1 cellular context compared by ENCODE assay signal in the genomic region with DNA sequence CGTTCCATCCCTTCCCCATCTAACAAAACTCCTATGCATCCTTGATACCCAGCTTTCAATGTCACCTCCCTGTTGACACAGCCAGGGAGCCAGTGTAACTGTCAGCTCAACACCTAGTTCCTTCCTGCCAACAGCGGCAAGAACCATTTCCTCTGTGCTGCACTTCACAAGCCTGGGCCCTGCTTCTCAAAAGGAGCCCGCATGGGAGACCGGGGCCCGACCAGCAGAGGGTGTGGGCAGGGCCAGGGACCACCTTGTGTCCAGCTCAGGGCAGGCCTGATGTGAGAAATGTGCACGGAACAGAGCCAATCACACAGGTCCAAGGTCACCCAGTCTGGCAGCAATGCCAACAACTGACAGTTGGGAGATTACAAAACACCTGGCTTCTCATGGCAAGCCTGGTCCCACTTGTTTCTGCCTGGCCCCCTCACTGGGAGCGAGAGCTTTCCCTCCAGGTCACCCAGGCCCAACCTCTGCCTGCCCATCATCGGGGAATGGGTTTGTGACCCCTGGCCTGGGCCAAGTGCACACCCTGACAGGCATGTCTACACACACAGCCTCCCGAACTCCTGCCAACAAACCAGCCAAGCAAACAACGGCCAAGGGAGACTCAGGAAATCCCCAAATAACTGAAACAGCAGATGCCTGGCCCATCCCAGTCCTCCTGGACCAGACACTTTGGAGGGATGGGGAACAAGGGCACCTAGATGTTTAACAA.
TF ChIP-seq lines count a peak whose summit lies in the region.

No MANE protein-coding gene starts in this region.

TF ChIP-seq in WTC11, 78 proteins besides CTCF, POLR2A, EP300 and RAD21 (continued from another document):
- TF ChIP-seq, protein P1, sequence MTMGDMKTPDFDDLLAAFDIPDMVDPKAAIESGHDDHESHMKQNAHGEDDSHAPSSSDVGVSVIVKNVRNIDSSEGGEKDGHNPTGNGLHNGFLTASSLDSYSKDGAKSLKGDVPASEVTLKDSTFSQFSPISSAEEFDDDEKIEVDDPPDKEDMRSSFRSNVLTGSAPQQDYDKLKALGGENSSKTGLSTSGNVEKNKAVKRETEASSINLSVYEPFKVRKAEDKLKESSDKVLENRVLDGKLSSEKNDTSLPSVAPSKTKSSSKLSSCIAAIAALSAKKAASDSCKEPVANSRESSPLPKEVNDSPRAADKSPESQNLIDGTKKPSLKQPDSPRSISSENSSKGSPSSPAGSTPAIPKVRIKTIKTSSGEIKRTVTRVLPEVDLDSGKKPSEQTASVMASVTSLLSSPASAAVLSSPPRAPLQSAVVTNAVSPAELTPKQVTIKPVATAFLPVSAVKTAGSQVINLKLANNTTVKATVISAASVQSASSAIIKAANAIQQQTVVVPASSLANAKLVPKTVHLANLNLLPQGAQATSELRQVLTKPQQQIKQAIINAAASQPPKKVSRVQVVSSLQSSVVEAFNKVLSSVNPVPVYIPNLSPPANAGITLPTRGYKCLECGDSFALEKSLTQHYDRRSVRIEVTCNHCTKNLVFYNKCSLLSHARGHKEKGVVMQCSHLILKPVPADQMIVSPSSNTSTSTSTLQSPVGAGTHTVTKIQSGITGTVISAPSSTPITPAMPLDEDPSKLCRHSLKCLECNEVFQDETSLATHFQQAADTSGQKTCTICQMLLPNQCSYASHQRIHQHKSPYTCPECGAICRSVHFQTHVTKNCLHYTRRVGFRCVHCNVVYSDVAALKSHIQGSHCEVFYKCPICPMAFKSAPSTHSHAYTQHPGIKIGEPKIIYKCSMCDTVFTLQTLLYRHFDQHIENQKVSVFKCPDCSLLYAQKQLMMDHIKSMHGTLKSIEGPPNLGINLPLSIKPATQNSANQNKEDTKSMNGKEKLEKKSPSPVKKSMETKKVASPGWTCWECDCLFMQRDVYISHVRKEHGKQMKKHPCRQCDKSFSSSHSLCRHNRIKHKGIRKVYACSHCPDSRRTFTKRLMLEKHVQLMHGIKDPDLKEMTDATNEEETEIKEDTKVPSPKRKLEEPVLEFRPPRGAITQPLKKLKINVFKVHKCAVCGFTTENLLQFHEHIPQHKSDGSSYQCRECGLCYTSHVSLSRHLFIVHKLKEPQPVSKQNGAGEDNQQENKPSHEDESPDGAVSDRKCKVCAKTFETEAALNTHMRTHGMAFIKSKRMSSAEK (CRISPR knock-in tag; IDR thresholded peaks at IDR 0.05; ENCODE audit: borderline replicate concordance), result no peak
- TF ChIP-seq, protein P2, sequence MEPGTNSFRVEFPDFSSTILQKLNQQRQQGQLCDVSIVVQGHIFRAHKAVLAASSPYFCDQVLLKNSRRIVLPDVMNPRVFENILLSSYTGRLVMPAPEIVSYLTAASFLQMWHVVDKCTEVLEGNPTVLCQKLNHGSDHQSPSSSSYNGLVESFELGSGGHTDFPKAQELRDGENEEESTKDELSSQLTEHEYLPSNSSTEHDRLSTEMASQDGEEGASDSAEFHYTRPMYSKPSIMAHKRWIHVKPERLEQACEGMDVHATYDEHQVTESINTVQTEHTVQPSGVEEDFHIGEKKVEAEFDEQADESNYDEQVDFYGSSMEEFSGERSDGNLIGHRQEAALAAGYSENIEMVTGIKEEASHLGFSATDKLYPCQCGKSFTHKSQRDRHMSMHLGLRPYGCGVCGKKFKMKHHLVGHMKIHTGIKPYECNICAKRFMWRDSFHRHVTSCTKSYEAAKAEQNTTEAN (CRISPR knock-in tag; IDR thresholded peaks at IDR 0.05), result no peak
- TF ChIP-seq ZNF317 (CRISPR knock-in tag; IDR thresholded peaks at IDR 0.05; ENCODE audit: borderline replicate concordance, low read depth) (no peak), OVOL2 (CRISPR knock-in tag; IDR thresholded peaks at IDR 0.05; ENCODE audit: borderline replicate concordance) (no peak), NR1H2 (CRISPR knock-in tag; IDR thresholded peaks at IDR 0.05) (no peak), TEAD4 (CRISPR knock-in tag; IDR thresholded peaks at IDR 0.05) (no peak)
- TF ChIP-seq, protein P3, sequence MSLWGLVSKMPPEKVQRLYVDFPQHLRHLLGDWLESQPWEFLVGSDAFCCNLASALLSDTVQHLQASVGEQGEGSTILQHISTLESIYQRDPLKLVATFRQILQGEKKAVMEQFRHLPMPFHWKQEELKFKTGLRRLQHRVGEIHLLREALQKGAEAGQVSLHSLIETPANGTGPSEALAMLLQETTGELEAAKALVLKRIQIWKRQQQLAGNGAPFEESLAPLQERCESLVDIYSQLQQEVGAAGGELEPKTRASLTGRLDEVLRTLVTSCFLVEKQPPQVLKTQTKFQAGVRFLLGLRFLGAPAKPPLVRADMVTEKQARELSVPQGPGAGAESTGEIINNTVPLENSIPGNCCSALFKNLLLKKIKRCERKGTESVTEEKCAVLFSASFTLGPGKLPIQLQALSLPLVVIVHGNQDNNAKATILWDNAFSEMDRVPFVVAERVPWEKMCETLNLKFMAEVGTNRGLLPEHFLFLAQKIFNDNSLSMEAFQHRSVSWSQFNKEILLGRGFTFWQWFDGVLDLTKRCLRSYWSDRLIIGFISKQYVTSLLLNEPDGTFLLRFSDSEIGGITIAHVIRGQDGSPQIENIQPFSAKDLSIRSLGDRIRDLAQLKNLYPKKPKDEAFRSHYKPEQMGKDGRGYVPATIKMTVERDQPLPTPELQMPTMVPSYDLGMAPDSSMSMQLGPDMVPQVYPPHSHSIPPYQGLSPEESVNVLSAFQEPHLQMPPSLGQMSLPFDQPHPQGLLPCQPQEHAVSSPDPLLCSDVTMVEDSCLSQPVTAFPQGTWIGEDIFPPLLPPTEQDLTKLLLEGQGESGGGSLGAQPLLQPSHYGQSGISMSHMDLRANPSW (CRISPR knock-in tag; conservative IDR thresholded peaks at IDR 0.05; ENCODE audit: low read depth), result no peak
- TF ChIP-seq, protein P4, sequence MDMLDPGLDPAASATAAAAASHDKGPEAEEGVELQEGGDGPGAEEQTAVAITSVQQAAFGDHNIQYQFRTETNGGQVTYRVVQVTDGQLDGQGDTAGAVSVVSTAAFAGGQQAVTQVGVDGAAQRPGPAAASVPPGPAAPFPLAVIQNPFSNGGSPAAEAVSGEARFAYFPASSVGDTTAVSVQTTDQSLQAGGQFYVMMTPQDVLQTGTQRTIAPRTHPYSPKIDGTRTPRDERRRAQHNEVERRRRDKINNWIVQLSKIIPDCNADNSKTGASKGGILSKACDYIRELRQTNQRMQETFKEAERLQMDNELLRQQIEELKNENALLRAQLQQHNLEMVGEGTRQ (CRISPR knock-in tag; IDR thresholded peaks at IDR 0.05), result no peak
- TF ChIP-seq, protein P5, sequence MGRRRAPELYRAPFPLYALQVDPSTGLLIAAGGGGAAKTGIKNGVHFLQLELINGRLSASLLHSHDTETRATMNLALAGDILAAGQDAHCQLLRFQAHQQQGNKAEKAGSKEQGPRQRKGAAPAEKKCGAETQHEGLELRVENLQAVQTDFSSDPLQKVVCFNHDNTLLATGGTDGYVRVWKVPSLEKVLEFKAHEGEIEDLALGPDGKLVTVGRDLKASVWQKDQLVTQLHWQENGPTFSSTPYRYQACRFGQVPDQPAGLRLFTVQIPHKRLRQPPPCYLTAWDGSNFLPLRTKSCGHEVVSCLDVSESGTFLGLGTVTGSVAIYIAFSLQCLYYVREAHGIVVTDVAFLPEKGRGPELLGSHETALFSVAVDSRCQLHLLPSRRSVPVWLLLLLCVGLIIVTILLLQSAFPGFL (CRISPR knock-in tag; IDR thresholded peaks at IDR 0.05; ENCODE audit: borderline replicate concordance), result no peak
- TF ChIP-seq, protein P6, sequence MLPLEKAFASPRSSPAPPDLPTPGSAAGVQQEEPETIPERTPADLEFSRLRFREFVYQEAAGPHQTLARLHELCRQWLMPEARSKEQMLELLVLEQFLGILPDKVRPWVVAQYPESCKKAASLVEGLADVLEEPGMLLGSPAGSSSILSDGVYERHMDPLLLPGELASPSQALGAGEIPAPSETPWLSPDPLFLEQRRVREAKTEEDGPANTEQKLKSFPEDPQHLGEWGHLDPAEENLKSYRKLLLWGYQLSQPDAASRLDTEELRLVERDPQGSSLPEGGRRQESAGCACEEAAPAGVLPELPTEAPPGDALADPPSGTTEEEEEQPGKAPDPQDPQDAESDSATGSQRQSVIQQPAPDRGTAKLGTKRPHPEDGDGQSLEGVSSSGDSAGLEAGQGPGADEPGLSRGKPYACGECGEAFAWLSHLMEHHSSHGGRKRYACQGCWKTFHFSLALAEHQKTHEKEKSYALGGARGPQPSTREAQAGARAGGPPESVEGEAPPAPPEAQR (CRISPR knock-in tag; IDR thresholded peaks at IDR 0.05), result no peak
- TF ChIP-seq, protein P7, sequence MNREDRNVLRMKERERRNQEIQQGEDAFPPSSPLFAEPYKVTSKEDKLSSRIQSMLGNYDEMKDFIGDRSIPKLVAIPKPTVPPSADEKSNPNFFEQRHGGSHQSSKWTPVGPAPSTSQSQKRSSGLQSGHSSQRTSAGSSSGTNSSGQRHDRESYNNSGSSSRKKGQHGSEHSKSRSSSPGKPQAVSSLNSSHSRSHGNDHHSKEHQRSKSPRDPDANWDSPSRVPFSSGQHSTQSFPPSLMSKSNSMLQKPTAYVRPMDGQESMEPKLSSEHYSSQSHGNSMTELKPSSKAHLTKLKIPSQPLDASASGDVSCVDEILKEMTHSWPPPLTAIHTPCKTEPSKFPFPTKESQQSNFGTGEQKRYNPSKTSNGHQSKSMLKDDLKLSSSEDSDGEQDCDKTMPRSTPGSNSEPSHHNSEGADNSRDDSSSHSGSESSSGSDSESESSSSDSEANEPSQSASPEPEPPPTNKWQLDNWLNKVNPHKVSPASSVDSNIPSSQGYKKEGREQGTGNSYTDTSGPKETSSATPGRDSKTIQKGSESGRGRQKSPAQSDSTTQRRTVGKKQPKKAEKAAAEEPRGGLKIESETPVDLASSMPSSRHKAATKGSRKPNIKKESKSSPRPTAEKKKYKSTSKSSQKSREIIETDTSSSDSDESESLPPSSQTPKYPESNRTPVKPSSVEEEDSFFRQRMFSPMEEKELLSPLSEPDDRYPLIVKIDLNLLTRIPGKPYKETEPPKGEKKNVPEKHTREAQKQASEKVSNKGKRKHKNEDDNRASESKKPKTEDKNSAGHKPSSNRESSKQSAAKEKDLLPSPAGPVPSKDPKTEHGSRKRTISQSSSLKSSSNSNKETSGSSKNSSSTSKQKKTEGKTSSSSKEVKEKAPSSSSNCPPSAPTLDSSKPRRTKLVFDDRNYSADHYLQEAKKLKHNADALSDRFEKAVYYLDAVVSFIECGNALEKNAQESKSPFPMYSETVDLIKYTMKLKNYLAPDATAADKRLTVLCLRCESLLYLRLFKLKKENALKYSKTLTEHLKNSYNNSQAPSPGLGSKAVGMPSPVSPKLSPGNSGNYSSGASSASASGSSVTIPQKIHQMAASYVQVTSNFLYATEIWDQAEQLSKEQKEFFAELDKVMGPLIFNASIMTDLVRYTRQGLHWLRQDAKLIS (CRISPR knock-in tag; IDR thresholded peaks at IDR 0.05; ENCODE audit: borderline replicate concordance), result no peak
